ENCODE assay signal across 1 cellular context in the genomic region with DNA sequence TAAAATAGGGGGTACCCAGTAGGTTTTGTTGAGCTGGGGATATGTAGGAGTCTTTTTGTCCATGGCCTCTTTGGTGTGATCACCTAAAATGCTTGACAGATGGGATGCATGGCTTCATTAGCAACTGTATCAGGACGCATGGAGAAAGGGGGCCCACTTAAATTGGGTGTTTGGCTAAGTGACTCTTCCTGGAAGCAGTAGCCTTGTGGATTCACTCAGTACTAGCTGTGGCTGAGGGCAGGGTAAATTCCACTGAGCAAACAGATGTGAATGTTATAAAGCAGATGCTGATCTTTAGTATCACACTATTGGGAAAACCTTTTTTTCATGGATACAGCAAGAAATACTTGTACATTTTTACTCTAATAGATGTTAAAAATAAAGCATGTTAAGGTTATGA.
TF ChIP-seq lines count a peak whose summit lies in the region.

No MANE protein-coding gene starts in this region.

TF ChIP-seq in GM23338, 12 proteins besides CTCF, POLR2A, EP300 and RAD21 (continued from another document):
- TF ChIP-seq, protein P1, sequence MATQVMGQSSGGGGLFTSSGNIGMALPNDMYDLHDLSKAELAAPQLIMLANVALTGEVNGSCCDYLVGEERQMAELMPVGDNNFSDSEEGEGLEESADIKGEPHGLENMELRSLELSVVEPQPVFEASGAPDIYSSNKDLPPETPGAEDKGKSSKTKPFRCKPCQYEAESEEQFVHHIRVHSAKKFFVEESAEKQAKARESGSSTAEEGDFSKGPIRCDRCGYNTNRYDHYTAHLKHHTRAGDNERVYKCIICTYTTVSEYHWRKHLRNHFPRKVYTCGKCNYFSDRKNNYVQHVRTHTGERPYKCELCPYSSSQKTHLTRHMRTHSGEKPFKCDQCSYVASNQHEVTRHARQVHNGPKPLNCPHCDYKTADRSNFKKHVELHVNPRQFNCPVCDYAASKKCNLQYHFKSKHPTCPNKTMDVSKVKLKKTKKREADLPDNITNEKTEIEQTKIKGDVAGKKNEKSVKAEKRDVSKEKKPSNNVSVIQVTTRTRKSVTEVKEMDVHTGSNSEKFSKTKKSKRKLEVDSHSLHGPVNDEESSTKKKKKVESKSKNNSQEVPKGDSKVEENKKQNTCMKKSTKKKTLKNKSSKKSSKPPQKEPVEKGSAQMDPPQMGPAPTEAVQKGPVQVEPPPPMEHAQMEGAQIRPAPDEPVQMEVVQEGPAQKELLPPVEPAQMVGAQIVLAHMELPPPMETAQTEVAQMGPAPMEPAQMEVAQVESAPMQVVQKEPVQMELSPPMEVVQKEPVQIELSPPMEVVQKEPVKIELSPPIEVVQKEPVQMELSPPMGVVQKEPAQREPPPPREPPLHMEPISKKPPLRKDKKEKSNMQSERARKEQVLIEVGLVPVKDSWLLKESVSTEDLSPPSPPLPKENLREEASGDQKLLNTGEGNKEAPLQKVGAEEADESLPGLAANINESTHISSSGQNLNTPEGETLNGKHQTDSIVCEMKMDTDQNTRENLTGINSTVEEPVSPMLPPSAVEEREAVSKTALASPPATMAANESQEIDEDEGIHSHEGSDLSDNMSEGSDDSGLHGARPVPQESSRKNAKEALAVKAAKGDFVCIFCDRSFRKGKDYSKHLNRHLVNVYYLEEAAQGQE (IDR thresholded peaks at IDR 0.05; ENCODE audit: unreplicated experiment) = no peak
- TF ChIP-seq JUNB (IDR thresholded peaks at IDR 0.05; ENCODE audit: unreplicated experiment) (no peak), POLR2AphosphoS5 (IDR thresholded peaks at IDR 0.05; ENCODE audit: low read depth) (no peak)
- TF ChIP-seq, protein P2, sequence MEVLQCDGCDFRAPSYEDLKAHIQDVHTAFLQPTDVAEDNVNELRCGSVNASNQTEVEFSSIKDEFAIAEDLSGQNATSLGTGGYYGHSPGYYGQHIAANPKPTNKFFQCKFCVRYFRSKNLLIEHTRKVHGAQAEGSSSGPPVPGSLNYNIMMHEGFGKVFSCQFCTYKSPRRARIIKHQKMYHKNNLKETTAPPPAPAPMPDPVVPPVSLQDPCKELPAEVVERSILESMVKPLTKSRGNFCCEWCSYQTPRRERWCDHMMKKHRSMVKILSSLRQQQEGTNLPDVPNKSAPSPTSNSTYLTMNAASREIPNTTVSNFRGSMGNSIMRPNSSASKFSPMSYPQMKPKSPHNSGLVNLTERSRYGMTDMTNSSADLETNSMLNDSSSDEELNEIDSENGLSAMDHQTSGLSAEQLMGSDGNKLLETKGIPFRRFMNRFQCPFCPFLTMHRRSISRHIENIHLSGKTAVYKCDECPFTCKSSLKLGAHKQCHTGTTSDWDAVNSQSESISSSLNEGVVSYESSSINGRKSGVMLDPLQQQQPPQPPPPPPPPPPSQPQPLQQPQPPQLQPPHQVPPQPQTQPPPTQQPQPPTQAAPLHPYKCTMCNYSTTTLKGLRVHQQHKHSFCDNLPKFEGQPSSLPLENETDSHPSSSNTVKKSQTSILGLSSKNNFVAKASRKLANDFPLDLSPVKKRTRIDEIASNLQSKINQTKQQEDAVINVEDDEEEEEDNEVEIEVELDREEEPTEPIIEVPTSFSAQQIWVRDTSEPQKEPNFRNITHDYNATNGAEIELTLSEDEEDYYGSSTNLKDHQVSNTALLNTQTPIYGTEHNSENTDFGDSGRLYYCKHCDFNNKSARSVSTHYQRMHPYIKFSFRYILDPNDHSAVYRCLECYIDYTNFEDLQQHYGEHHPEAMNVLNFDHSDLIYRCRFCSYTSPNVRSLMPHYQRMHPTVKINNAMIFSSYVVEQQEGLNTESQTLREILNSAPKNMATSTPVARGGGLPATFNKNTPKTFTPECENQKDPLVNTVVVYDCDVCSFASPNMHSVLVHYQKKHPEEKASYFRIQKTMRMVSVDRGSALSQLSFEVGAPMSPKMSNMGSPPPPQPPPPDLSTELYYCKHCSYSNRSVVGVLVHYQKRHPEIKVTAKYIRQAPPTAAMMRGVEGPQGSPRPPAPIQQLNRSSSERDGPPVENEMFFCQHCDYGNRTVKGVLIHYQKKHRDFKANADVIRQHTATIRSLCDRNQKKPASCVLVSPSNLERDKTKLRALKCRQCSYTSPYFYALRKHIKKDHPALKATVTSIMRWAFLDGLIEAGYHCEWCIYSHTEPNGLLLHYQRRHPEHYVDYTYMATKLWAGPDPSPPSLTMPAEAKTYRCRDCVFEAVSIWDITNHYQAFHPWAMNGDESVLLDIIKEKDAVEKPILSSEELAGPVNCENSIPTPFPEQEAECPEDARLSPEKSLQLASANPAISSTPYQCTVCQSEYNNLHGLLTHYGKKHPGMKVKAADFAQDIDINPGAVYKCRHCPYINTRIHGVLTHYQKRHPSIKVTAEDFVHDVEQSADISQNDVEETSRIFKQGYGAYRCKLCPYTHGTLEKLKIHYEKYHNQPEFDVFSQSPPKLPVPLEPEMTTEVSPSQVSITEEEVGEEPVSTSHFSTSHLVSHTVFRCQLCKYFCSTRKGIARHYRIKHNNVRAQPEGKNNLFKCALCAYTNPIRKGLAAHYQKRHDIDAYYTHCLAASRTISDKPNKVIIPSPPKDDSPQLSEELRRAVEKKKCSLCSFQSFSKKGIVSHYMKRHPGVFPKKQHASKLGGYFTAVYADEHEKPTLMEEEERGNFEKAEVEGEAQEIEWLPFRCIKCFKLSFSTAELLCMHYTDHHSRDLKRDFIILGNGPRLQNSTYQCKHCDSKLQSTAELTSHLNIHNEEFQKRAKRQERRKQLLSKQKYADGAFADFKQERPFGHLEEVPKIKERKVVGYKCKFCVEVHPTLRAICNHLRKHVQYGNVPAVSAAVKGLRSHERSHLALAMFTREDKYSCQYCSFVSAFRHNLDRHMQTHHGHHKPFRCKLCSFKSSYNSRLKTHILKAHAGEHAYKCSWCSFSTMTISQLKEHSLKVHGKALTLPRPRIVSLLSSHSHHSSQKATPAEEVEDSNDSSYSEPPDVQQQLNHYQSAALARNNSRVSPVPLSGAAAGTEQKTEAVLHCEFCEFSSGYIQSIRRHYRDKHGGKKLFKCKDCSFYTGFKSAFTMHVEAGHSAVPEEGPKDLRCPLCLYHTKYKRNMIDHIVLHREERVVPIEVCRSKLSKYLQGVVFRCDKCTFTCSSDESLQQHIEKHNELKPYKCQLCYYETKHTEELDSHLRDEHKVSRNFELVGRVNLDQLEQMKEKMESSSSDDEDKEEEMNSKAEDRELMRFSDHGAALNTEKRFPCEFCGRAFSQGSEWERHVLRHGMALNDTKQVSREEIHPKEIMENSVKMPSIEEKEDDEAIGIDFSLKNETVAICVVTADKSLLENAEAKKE (CRISPR knock-in tag; IDR thresholded peaks at IDR 0.05) = no peak
- TF ChIP-seq, protein P3, sequence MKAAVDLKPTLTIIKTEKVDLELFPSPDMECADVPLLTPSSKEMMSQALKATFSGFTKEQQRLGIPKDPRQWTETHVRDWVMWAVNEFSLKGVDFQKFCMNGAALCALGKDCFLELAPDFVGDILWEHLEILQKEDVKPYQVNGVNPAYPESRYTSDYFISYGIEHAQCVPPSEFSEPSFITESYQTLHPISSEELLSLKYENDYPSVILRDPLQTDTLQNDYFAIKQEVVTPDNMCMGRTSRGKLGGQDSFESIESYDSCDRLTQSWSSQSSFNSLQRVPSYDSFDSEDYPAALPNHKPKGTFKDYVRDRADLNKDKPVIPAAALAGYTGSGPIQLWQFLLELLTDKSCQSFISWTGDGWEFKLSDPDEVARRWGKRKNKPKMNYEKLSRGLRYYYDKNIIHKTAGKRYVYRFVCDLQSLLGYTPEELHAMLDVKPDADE (IDR thresholded peaks at IDR 0.05) = no peak
TF ChIP-seq in GM23338: peak in this region for 0.
